Comparison of ENCODE assay signal across 17 cellular contexts in the genomic region with DNA sequence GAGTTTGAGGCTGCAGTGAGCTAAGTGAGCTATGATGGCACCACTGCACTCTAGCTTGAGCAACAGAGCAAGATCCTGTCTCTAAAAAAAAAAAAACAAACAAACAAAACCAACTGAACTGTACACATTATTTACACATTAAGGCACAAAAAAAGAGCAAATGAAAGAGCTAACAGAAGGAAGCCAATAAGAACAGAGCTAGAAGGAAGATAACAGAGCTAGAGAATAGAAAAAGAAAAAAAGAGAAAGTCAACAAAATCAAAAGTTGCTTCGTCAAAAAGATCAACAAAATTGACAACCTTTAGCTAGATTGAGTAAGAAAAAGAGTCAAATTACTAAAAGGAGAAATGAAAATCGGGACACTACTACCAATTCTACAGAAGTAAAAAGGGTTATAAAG. TPM values are rescaled to one million over a fixed set of nuclear protein-coding genes. Genes with fewer than 3 reads are reported as not detected.
DNase-seq lines count a peak whose midpoint lies in the region; ATAC-seq, FAIRE-seq and TF ChIP-seq lines count a peak whose summit lies in the region.
"Had no signal": no experiment of that assay in that cellular context is flagged by ENCODE, and none has a peak within 500 bp of the region (broad histone marks: within the 10 kb centered on the region; RNA-seq: fewer than 3 reads in every experiment).

No MANE protein-coding gene starts in this region.

- no peaks in the 10 kb centered on the region for H3K36me3 ChIP-seq in GM12878 (ENCODE audit: control insufficient read depth in 2 of 2, insufficient read depth in 2 of 2, low read length in 1 of 2)

- in situ Hi-C loops in GM12878 (cut with MboI), result no loop called here

- no peak for FAIRE-seq in GM12878 (lab: Jason Lieb, UNC)
- FAIRE-seq: GM12891, GM19239, HTR-8/SVneo had no signal

- no TSS peak for BruUV-seq in GM12878 (replicated peaks; lab: Mats Ljungman, UMichigan)

- H3K4me1 ChIP-seq in GM12878 (ENCODE audit: control insufficient read depth, insufficient read depth, low read length), result peaks cover 4% of the 10 kb centered on the region; the same call in 1 of the 2 replicates

- H3K4me2 ChIP-seq in GM12878 (ENCODE audit: control insufficient read depth, insufficient read depth), result no peak overlapping the region
- H3K4me2 ChIP-seq: BLaER1 treated with 17β-estradiol and CSF1 and Interleukin-3, amounts not matched to agents 10 nM and 100 nM had no signal

- no peak for TF ChIP-seq CTCF in GM12878 (IDR thresholded peaks at IDR 0.05 in 2 of 3, conservative IDR thresholded peaks at IDR 0.05 in 1 of 3; ENCODE audit: control insufficient read depth in 2 of 3, extremely low read depth in 1 of 3, insufficient read depth in 1 of 3, low read depth in 3 of 3, low read length in 3 of 3)

- H4K20me1 ChIP-seq in GM12878 (ENCODE audit: control insufficient read depth, insufficient read depth), result no peaks in the 10 kb centered on the region
- H4K20me1 ChIP-seq: BLaER1 treated with 17β-estradiol and CSF1 and Interleukin-3, amounts not matched to agents 10 nM and 100 nM had no signal

- no peak overlapping the region for H3K4me3 Mint-ChIP-seq in stimulated activated effector memory CD8-positive, alpha-beta T cell treated with anti-CD3 and anti-CD28 coated beads, Interleukin-12 subunit alpha, Interleukin-12 subunit beta, amount 100 ng/mL, for 72 hours
- H3K4me3 Mint-ChIP-seq: CD4-positive, alpha-beta T cell; H9 had no signal

- WGBS in GM12878 (ENCODE audit: insufficient coverage, insufficient replicate concordance, low lambda C conversion rate, missing lambda C conversion rate), result 13% methylated on average over 2 of the region's 2 CpGs

- no peak for TF ChIP-seq POLR2A in GM12878 (IDR thresholded peaks at IDR 0.05; ENCODE audit: low read depth, low read length)

- no peak overlapping the region for H3K9ac ChIP-seq in GM12878 (ENCODE audit: control insufficient read depth, insufficient read depth, low read length)
- H3K9ac ChIP-seq: BLaER1 treated with 17β-estradiol and CSF1 and Interleukin-3, amounts not matched to agents 10 nM and 100 nM had no signal

- CTCF ChIA-PET in GM12878 (lab: Yijun Ruan, JAX), result interaction anchor here (0.5 to 11.7 kb wide), 12 partner anchors 11 to 227 kb away, joined by 3 to 213 read pairs (median 3); no protein-coding TSS in a partner anchor

- no peak overlapping the region for H3K27ac ChIP-seq in GM12878 (ENCODE audit: control insufficient read depth, insufficient read depth)
- H3K27ac ChIP-seq: BLaER1 treated with 17β-estradiol and CSF1 and Interleukin-3, amounts not matched to agents 10 nM and 100 nM had no signal

- intact Hi-C loops in GM12878 (cut with micrococcal nuclease; ENCODE audit: unreplicated experiment), result no loop called here

- H3K27ac Mint-ChIP-seq in stimulated activated effector memory CD8-positive, alpha-beta T cell treated with anti-CD3 and anti-CD28 coated beads, Interleukin-12 subunit alpha, Interleukin-12 subunit beta, amount 100 ng/mL, for 72 hours, result no peak overlapping the region
- H3K27ac Mint-ChIP-seq: CD4-positive, alpha-beta T cell; H9 had no signal

- H3K36me3 Mint-ChIP-seq in stimulated activated effector memory CD8-positive, alpha-beta T cell treated with anti-CD3 and anti-CD28 coated beads, Interleukin-12 subunit alpha, Interleukin-12 subunit beta, amount 100 ng/mL, for 72 hours, result no peaks in the 10 kb centered on the region

- peak; percentile 20 for DNase-seq in NOMO-1 treated with DMSO at 0.1 percent for 48 hours (lab: John Stamatoyannopoulos, UW; ENCODE audit: unreplicated experiment)
- no peak for DNase-seq in NOMO-1 treated with dmso at 0.1 percent for 144 hours (lab: John Stamatoyannopoulos, UW; ENCODE audit: unreplicated experiment)
- peak; percentile 56 for DNase-seq in MV-4-11 (lab: John Stamatoyannopoulos, UW)
- no peak for DNase-seq in GM12878 (ENCODE audit: low read depth, low spot score)
- no peak for DNase-seq in stimulated activated effector memory CD8-positive, alpha-beta T cell treated with anti-CD3 and anti-CD28 coated beads, Interleukin-12 subunit alpha, Interleukin-12 subunit beta, amount 100 ng/mL, for 72 hours (ENCODE audit: low spot score in 2 of 2)
- DNase-seq in putamen (ENCODE audit: low spot score), result no peak
- DNase-seq: ACHN; CD4-positive, alpha-beta T cell; DMS79; GOT3; H9 had no signal

- peaks cover 13% of the 10 kb centered on the region for H3K4me1 Mint-ChIP-seq in stimulated activated effector memory CD8-positive, alpha-beta T cell treated with anti-CD3 and anti-CD28 coated beads, Interleukin-12 subunit alpha, Interleukin-12 subunit beta, amount 100 ng/mL, for 72 hours

- POLR2A ChIA-PET in GM12878 (lab: Charles Lee), result interaction anchor here (0.5 to 0.9 kb wide), 4 partner anchors 25 to 236 kb away, joined by 3 to 4 read pairs (median 3); a partner anchor contains a TSS

- no peak overlapping the region for H3K4me3 ChIP-seq in GM12878
- H3K4me3 ChIP-seq: BLaER1 treated with 17β-estradiol and CSF1 and Interleukin-3, amounts not matched to agents 10 nM and 100 nM had no signal

- H3K27me3 ChIP-seq in GM12878 (replicated peaks in 1 of 2; ENCODE audit: control insufficient read depth in 2 of 2, insufficient read depth in 2 of 2, low read length in 1 of 2), result no peaks in the 10 kb centered on the region
- H3K27me3 ChIP-seq: BLaER1 treated with 17β-estradiol and CSF1 and Interleukin-3, amounts not matched to agents 10 nM and 100 nM had no signal

- ATAC-seq in GM12878 (no peak), GM18909 (IDR thresholded peaks at IDR 0.05; ENCODE audit: poor library complexity, unreplicated experiment) (no peak)
- ATAC-seq in stimulated activated effector memory CD8-positive, alpha-beta T cell treated with anti-CD3 and anti-CD28 coated beads, Interleukin-12 subunit alpha, Interleukin-12 subunit beta, amount 100 ng/mL, for 72 hours, result no peak

- H3K79me2 ChIP-seq in GM12878 (ENCODE audit: control insufficient read depth, insufficient read depth, low read length), result no peaks in the 10 kb centered on the region

- RAD21 ChIA-PET in GM12878 (lab: Charles Lee; ENCODE audit: unreplicated experiment), result interaction anchor here (0.7 to 1.2 kb wide), 4 partner anchors 8 to 108 kb away, joined by 3 to 8 read pairs (median 4); no protein-coding TSS in a partner anchor

- TF ChIP-seq RAD21 in GM12878 (IDR thresholded peaks at IDR 0.05; ENCODE audit: insufficient read depth, low read depth, low read length), result no peak

- H3K9me3 Mint-ChIP-seq in stimulated activated effector memory CD8-positive, alpha-beta T cell treated with anti-CD3 and anti-CD28 coated beads, Interleukin-12 subunit alpha, Interleukin-12 subunit beta, amount 100 ng/mL, for 72 hours, result no peaks in the 10 kb centered on the region
- H3K9me3 Mint-ChIP-seq: CD4-positive, alpha-beta T cell; H9 had no signal

- H2AFZ ChIP-seq in GM12878 (ENCODE audit: control insufficient read depth, low read depth, low read length), result no peak overlapping the region

- SMC1A ChIA-PET in GM12878 (lab: Charles Lee; ENCODE audit: uncharacterized antibody, unreplicated experiment), result interaction anchor here (0.6 to 2.2 kb wide), 11 partner anchors 11 to 209 kb away, joined by 3 to 9 read pairs (median 4); no protein-coding TSS in a partner anchor

- TF ChIP-seq EP300 in GM12878 (IDR thresholded peaks at IDR 0.05; ENCODE audit: borderline replicate concordance in 1 of 2, control insufficient read depth in 1 of 2, low read depth in 2 of 2, low read length in 2 of 2), result no peak

- H3K9me3 ChIP-seq in GM12878 (replicated peaks; ENCODE audit: control insufficient read depth, insufficient read depth, low read length), result no peaks in the 10 kb centered on the region
- H3K9me3 ChIP-seq: BLaER1 treated with 17β-estradiol and CSF1 and Interleukin-3, amounts not matched to agents 10 nM and 100 nM had no signal

RNA-seq across cellular contexts. Expression of a gene that starts 25.0 kb away (rescaled TPM):
- total RNA-seq in GM12878 (2013; cell fraction: nucleolus; rRNA removed), result 33.2 and 34.3 TPM in 2 replicates
- total RNA-seq in GM12878 (2014; rRNA removed) (170 and 177 TPM in 2 replicates), GM12878 (2014; rRNA removed; fragmentation: Illumina TruSeq; extraction: Trizol) (81.7 and 82.2 TPM in 2 replicates), GM12878 (2021) (126 and 127 TPM in 2 replicates)
- 65.3 TPM for polyA plus RNA-seq in GM12878 (2011; ENCODE audit: low read depth)
- polyA plus RNA-seq in GM12878 (2011; rRNA removed) (57.4 and 87.1 TPM in 2 replicates), GM12878 (2014; fragmentation: Illumina TruSeq; extraction: Trizol) (65.0 and 89.3 TPM in 2 replicates), GM12878 (2014; fragmentation: Nextera tagmentation; extraction: Ambion mirVana) (10 to 100 TPM; 57.8 to 96.9 TPM), GM12878 (2014; rRNA removed) (136 and 145 TPM in 2 replicates), GM12878 (2016; fragmentation: Nextera tagmentation; extraction: Ambion mirVana) (10 to 100 TPM; 56.0 to 71.2 TPM)
- polyA plus RNA-seq in GM12878 (2011; cell fraction: cytosol; rRNA removed), result 128 and 167 TPM in 2 replicates
- polyA plus RNA-seq in GM12878 (2011; cell fraction: nucleus; rRNA removed), result 69.8 and 82.1 TPM in 2 replicates
- polyA plus RNA-seq in GM12878 (2012), result 80.9 and 87.1 TPM in 2 replicates
- 126 and 176 TPM in 2 replicates for polyA minus RNA-seq in GM12878 (2011; rRNA and poly(A)+ RNA removed)
- 67.6 and 74.1 TPM in 2 replicates for polyA minus RNA-seq in GM12878 (2011; cell fraction: cytosol; rRNA and poly(A)+ RNA removed)
- polyA minus RNA-seq in GM12878 (2011; cell fraction: nucleus; rRNA and poly(A)+ RNA removed), result 20.8 and 41.9 TPM in 2 replicates

RNA-seq across cellular contexts. Expression of a gene that starts 25.9 kb away (rescaled TPM):
- 108 and 115 TPM in 2 replicates for total RNA-seq in GM12878 (2013; cell fraction: nucleolus; rRNA removed)
- total RNA-seq in GM12878 (2014; rRNA removed) (175 and 179 TPM in 2 replicates), GM12878 (2014; rRNA removed; fragmentation: Illumina TruSeq; extraction: Trizol) (254 and 257 TPM in 2 replicates), GM12878 (2021) (111 and 112 TPM in 2 replicates)
- polyA plus RNA-seq in GM12878 (2011; ENCODE audit: low read depth), result 44.6 TPM
- polyA plus RNA-seq in GM12878 (2011; rRNA removed) (68.4 and 121 TPM in 2 replicates), GM12878 (2014; fragmentation: Illumina TruSeq; extraction: Trizol) (324 and 433 TPM in 2 replicates), GM12878 (2014; fragmentation: Nextera tagmentation; extraction: Ambion mirVana) (100 to 1,000 TPM; 244 to 258 TPM), GM12878 (2014; rRNA removed) (197 and 228 TPM in 2 replicates), GM12878 (2016; fragmentation: Nextera tagmentation; extraction: Ambion mirVana) (100 to 1,000 TPM; 240 to 251 TPM)
- 214 and 250 TPM in 2 replicates for polyA plus RNA-seq in GM12878 (2011; cell fraction: cytosol; rRNA removed)
- 76.5 and 82.6 TPM in 2 replicates for polyA plus RNA-seq in GM12878 (2011; cell fraction: nucleus; rRNA removed)
- 121 and 175 TPM in 2 replicates for polyA plus RNA-seq in GM12878 (2012)
- polyA minus RNA-seq in GM12878 (2011; rRNA and poly(A)+ RNA removed), result 175 and 182 TPM in 2 replicates
- 36.2 and 58.3 TPM in 2 replicates for polyA minus RNA-seq in GM12878 (2011; cell fraction: cytosol; rRNA and poly(A)+ RNA removed)
- 57.3 and 92.8 TPM in 2 replicates for polyA minus RNA-seq in GM12878 (2011; cell fraction: nucleus; rRNA and poly(A)+ RNA removed)

RNA-seq across cellular contexts. Expression of a gene that starts 34.8 kb away (rescaled TPM):
- total RNA-seq in GM12878 (2013; cell fraction: nucleolus; rRNA removed), result 39.2 and 39.8 TPM in 2 replicates
- total RNA-seq in GM12878 (2014; rRNA removed) (2.5 and 2.8 TPM in 2 replicates), GM12878 (2014; rRNA removed; fragmentation: Illumina TruSeq; extraction: Trizol) (3.4 and 3.5 TPM in 2 replicates), GM12878 (2021) (3.3 and 3.9 TPM in 2 replicates)
- polyA plus RNA-seq in GM12878 (2011; ENCODE audit: low read depth), result 1.8 TPM
- polyA plus RNA-seq in GM12878 (2011; rRNA removed) (20.5 and 20.6 TPM in 2 replicates), GM12878 (2014; fragmentation: Illumina TruSeq; extraction: Trizol) (2.6 and 2.8 TPM in 2 replicates), GM12878 (2014; fragmentation: Nextera tagmentation; extraction: Ambion mirVana) (1 to 10 TPM; 2.9 to 4.5 TPM), GM12878 (2014; rRNA removed) (3.4 and 3.5 TPM in 2 replicates), GM12878 (2016; fragmentation: Nextera tagmentation; extraction: Ambion mirVana) (1 to 10 TPM in 1 of 2 experiments, under 1 TPM in 1; 0.89 to 1.2 TPM)
- polyA plus RNA-seq in GM12878 (2011; cell fraction: cytosol; rRNA removed), result 12.1 and 14.3 TPM in 2 replicates
- polyA plus RNA-seq in GM12878 (2011; cell fraction: nucleus; rRNA removed), result 19.0 and 30.2 TPM in 2 replicates
- polyA plus RNA-seq in GM12878 (2012), result 1.8 and 3.0 TPM in 2 replicates
- 10.8 and 11.0 TPM in 2 replicates for polyA minus RNA-seq in GM12878 (2011; rRNA and poly(A)+ RNA removed)
- polyA minus RNA-seq in GM12878 (2011; cell fraction: cytosol; rRNA and poly(A)+ RNA removed), result 3.3 and 3.6 TPM in 2 replicates
- 6.9 and 8.1 TPM in 2 replicates for polyA minus RNA-seq in GM12878 (2011; cell fraction: nucleus; rRNA and poly(A)+ RNA removed)
- total RNA-seq: A172, H9 had no signal

Comparison
In these comparisons a context has a peak if more than half of its experiments do, and no peak if none do; other contexts are left out.
1. DNase-seq: peak in NOMO-1 treated with DMSO at 0.1 percent for 48 hours (single experiment) and MV-4-11 (single experiment); none in NOMO-1 treated with dmso at 0.1 percent for 144 hours (single experiment), GM12878 (single experiment), stimulated activated effector memory CD8-positive, alpha-beta T cell treated with anti-CD3 and anti-CD28 coated beads, Interleukin-12 subunit alpha, Interleukin-12 subunit beta, amount 100 ng/mL, for 72 hours (0 of 2) and putamen (single experiment).